In genomic region chr3:193053031-193053430, GRCh38 we compare ENCODE assay signal across 14 cellular contexts.
"Had no signal": no experiment of that assay in that cellular context is flagged by ENCODE, and none has a peak within 500 bp of the region (broad histone marks: within the 10 kb centered on the region; RNA-seq: fewer than 3 reads in every experiment).

No MANE protein-coding gene starts in this region.

- H3K36me3 ChIP-seq: adrenal gland, heart left ventricle, tibial nerve, vagina had no signal

- H3K27me3 ChIP-seq: body of pancreas, heart left ventricle, tibial nerve, vagina had no signal

- H3K9me3 ChIP-seq: adrenal gland, body of pancreas, heart left ventricle, tibial nerve, vagina had no signal

- ATAC-seq: T-helper 17 cell had no signal

- H3K4me1 ChIP-seq: adrenal gland, body of pancreas, parathyroid adenoma, tibial nerve, vagina had no signal

- H3K27ac ChIP-seq: adrenal gland, body of pancreas, parathyroid adenoma, tibial nerve, vagina had no signal

- DNase-seq: activated B cell treated with CpG ODN at 0.5 μM for 24 hours; activated CD4-positive, alpha-beta T cell treated with anti-CD3 and anti-CD28 coated beads, Interleukin-2, amount 10 ng/mL, durations not matched to agents 24 days and 14 days; activated naive CD4-positive, alpha-beta T cell treated with anti-CD3 and anti-CD28 coated beads, Interleukin-2, amount 10 ng/mL, durations not matched to agents 7 days and 5 days; adrenal gland; body of pancreas; foreskin fibroblast; heart left ventricle; islet precursor cell; left ventricle myocardium superior; mesenchymal stem cell; T-helper 17 cell had no signal

- H2AFZ ChIP-seq: parathyroid adenoma had no signal

- H3K4me3 ChIP-seq: adrenal gland, body of pancreas, heart left ventricle, tibial nerve, vagina had no signal

- H3K79me2 ChIP-seq: parathyroid adenoma had no signal
